35 cellular contexts compared by ENCODE assay signal in genomic region chr6:117971637-117972036, GRCh38.
"Had no signal": no experiment of that assay in that cellular context is flagged by ENCODE, and none has a peak within 500 bp of the region (broad histone marks: within the 10 kb centered on the region; RNA-seq: fewer than 3 reads in every experiment).

No MANE protein-coding gene starts in this region.

- DNase-seq: Karpas-422, Kasumi-1, MG63, MM.1S, MV-4-11, NCI-H1048, NCI-H1092, NCI-H1092 treated with DMSO at 0.1 percent for 48 hours, NCI-H1105, NCI-H1105 treated with DMSO at 0.1 percent for 48 hours, NCI-H1417, NCI-H1417 treated with DMSO at 0.1 percent for 48 hours, NCI-H1436, NCI-H1436 treated with DMSO at 0.1 percent for 48 hours, NCI-H146, NCI-H1694, NCI-H1694 treated with DMSO at 0.1 percent for 48 hours, NCI-H187, NCI-H187 treated with DMSO at 0.1 percent for 48 hours, NCI-H1930, NCI-H2029, NCI-H2029 treated with DMSO at 0.1 percent for 48 hours, NCI-H2081, NCI-H2081 treated with DMSO at 0.1 percent for 48 hours, NCI-H2107, NCI-H2171, NCI-H2171 treated with DMSO at 0.1 percent for 48 hours, NCI-H2227 treated with DMSO at 0.1 percent for 48 hours, NCI-H226, NCI-H345, NCI-H446, NCI-H446 treated with DMSO at 0.1 percent for 48 hours, NCI-H510A, NCI-H510A treated with DMSO at 0.1 percent for 48 hours, NCI-H524 had no signal

- H3K9me3 ChIP-seq: MG63 had no signal

- H3K36me3 ChIP-seq: MG63 had no signal

- H3K4me3 ChIP-seq: MG63 had no signal

- H3K27me3 ChIP-seq: MG63 had no signal
